17 cellular contexts compared by ENCODE assay signal in the genomic region with DNA sequence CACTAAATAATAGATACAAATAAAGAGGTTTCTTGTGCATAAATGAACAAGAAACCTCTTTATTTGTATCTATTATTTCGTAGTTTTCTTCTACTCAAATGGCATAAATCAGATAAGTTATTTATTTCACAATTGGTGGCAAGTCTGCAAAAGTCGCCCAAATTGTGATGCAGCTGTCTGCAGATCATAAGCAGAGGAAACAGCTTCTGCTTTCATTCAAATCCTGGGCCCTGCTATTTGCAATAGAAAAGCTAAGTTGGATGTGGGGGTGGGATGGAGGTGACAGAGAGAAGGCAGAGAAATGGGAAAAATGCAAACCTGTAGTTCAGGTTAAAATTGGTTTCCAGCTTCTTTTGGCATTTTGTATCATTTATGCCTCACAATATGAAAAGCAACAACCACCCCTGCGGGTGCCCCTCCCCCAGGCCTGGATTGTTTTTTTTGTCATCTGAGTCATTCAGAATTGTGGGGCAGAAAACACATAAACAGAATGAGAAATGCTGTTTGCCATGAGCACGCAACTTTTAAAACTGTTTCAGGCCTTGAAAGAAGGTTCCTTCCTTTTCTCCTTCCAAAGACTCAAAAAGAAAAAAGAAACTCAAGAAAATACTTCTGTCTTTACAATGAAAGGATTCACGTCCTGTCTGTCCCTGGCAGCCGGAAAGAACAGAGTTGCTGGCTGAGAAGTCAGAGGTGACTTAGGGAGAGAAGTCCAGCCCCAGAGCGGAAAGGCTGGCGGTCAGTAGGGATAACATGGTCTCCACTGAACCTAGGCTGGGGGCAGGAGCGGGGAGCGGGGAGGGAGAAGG.
DNase-seq lines count a peak whose midpoint lies in the region; ATAC-seq and TF ChIP-seq lines count a peak whose summit lies in the region.
"Had no signal": no experiment of that assay in that cellular context is flagged by ENCODE, and none has a peak within 500 bp of the region (broad histone marks: within the 10 kb centered on the region; RNA-seq: fewer than 3 reads in every experiment).

No MANE protein-coding gene starts in this region.

- no peaks in the 10 kb centered on the region for H3K9me2 ChIP-seq in hepatocyte (replicated peaks; ENCODE audit: insufficient read depth)

- H3K36me3 ChIP-seq in SJSA1 (no peaks in the 10 kb centered on the region), hepatocyte (replicated peaks; ENCODE audit: insufficient read depth, low read depth) (no peaks in the 10 kb centered on the region), neuronal stem cell (replicated peaks in 1 of 2; ENCODE audit: control insufficient read depth in 2 of 2, insufficient read depth in 2 of 2, low read length in 2 of 2) (no peaks in the 10 kb centered on the region), aorta (ENCODE audit: control insufficient read depth in 1 of 2, insufficient read depth in 2 of 2, low read length in 1 of 2) (no peaks in the 10 kb centered on the region)

- WGBS in hepatocyte (ENCODE audit: low lambda C conversion rate, missing lambda C conversion rate): 64% methylated on average over 10 of the region's 10 CpGs
- no CpG with 5 or more reads among the region's 10 CpGs for WGBS in neuronal stem cell (ENCODE audit: extremely low coverage in 2 of 2, insufficient read length in 2 of 2, insufficient replicate concordance in 1 of 2), 2 donors
- WGBS in aorta, 2 donors: 78% methylated on average over 10 of the region's 10 CpGs

- no peak overlapping the region for H2BK15ac ChIP-seq in neuronal stem cell (ENCODE audit: low read length)

- H3K4ac ChIP-seq in neuronal stem cell (ENCODE audit: low read length): no peak overlapping the region

- H3K9ac ChIP-seq in neuronal stem cell (ENCODE audit: low read depth, low read length, poor library complexity): no peak overlapping the region

- H3K4me2 ChIP-seq in hepatocyte (peak overlapping the region; percentile 14), neuronal stem cell (ENCODE audit: insufficient read depth, low read length, poor library complexity, severe bottlenecking) (no peak overlapping the region)
- H3K4me2 ChIP-seq: PC-9 had no signal

- H3K27me3 ChIP-seq in SJSA1 (replicated peaks) (no peaks in the 10 kb centered on the region), hepatocyte (no peaks in the 10 kb centered on the region), neuronal stem cell (ENCODE audit: control insufficient read depth in 3 of 3, insufficient read depth in 3 of 3, low read depth in 1 of 3, low read length in 3 of 3) (no peaks in the 10 kb centered on the region), aorta (ENCODE audit: control insufficient read depth in 1 of 2, insufficient read depth in 2 of 2, low read length in 1 of 2) (no peaks in the 10 kb centered on the region)

- H3K4me1 ChIP-seq in SJSA1 (replicated peaks): peaks cover 48% of the 10 kb centered on the region
- H3K4me1 ChIP-seq in hepatocyte (ENCODE audit: insufficient read depth): peaks cover 44% of the 10 kb centered on the region
- peaks cover 8 to 19% of the 10 kb centered on the region in 2 donors for H3K4me1 ChIP-seq in neuronal stem cell (ENCODE audit: control insufficient read depth in 2 of 2, insufficient read depth in 1 of 2, low read depth in 1 of 2, low read length in 2 of 2)
- peaks cover 0 to 3% of the 10 kb centered on the region in 2 donors for H3K4me1 ChIP-seq in aorta (ENCODE audit: control insufficient read depth in 1 of 2, insufficient read depth in 2 of 2, low read length in 2 of 2)

- H3K14ac ChIP-seq in neuronal stem cell (ENCODE audit: low read length): no peak overlapping the region

- no peak overlapping the region for H2AK5ac ChIP-seq in neuronal stem cell (ENCODE audit: low read depth, low read length)

- no peak overlapping the region for H2BK5ac ChIP-seq in neuronal stem cell (ENCODE audit: low read length)

- H4K8ac ChIP-seq in neuronal stem cell (ENCODE audit: low read depth, low read length): no peak overlapping the region

- H3K23ac ChIP-seq in neuronal stem cell (ENCODE audit: low read depth, low read length, poor library complexity): no peak overlapping the region

- 0 out of 2 replicates have a peak overlapping the region, but pooled peaks have one; percentile 4 for H3K4me3 ChIP-seq in SJSA1
- H3K4me3 ChIP-seq in hepatocyte: no peak overlapping the region
- peak overlapping the region in 1 of 2 donors; percentile 24 for H3K4me3 ChIP-seq in neuronal stem cell (ENCODE audit: low read length in 2 of 2)
- no peak overlapping the region for H3K4me3 ChIP-seq in aorta (ENCODE audit: low read length in 2 of 2)
- H3K4me3 ChIP-seq: PC-9 had no signal

- H3K79me1 ChIP-seq in neuronal stem cell (ENCODE audit: low read depth, low read length): no peaks in the 10 kb centered on the region

- no peaks in the 10 kb centered on the region for H4K20me1 ChIP-seq in hepatocyte (ENCODE audit: insufficient read depth, poor library complexity, severe bottlenecking)

- intact Hi-C loops in aorta (cut with DNase I): no loop called here

- H2AFZ ChIP-seq in hepatocyte (peak overlapping the region; percentile 13), neuronal stem cell (ENCODE audit: low read length) (peak overlapping the region; percentile 83)
- H2AFZ ChIP-seq: PC-9 had no signal

- H3K27ac ChIP-seq in SJSA1 (peak overlapping the region; percentile 98), hepatocyte (peak overlapping the region; percentile 75), neuronal stem cell (replicated peaks; ENCODE audit: low read length) (no peak overlapping the region), aorta (ENCODE audit: low read depth in 1 of 2, low read length in 2 of 2) (no peak overlapping the region)
- H3K27ac ChIP-seq: PC-9 had no signal

- H3K18ac ChIP-seq in neuronal stem cell (ENCODE audit: low read length): no peak overlapping the region

- DNase-seq in GM04504 (ENCODE audit: low read depth) (peak; percentile 3), SJSA1 (ENCODE audit: low read depth in 1 of 2, low spot score in 2 of 2) (peak; percentile 59 to 91), hepatocyte (ENCODE audit: low spot score) (no peak), neuronal stem cell (ENCODE audit: low spot score) (no peak), aorta (no peak), NCI-H2196 (lab: John Stamatoyannopoulos, UW; ENCODE audit: unreplicated experiment) (no peak)
- no peak for DNase-seq in activated naive CD4-positive, alpha-beta T cell treated with anti-CD3 and anti-CD28 coated beads, Interleukin-2, amount 50 U/mL, for 16 hours
- DNase-seq: activated CD4-positive, CD25-positive, alpha-beta regulatory T cell; activated naive CD8-positive, alpha-beta T cell treated with anti-CD3 and anti-CD28 coated beads for 36 hours; DMS79 treated with DMSO at 0.1 percent for 48 hours; NCI-H1417 treated with DMSO at 0.1 percent for 48 hours; PC-9; right cardiac atrium; stimulated activated CD4-positive, alpha-beta T cell treated with anti-CD3 and anti-CD28 coated beads, Interleukin-4, amount 100 ng/mL, for 4 hours had no signal

- H2BK120ac ChIP-seq in neuronal stem cell (ENCODE audit: low read depth, low read length): no peak overlapping the region

- no peak overlapping the region for H2BK12ac ChIP-seq in neuronal stem cell (ENCODE audit: low read length)

- H4K91ac ChIP-seq in neuronal stem cell (ENCODE audit: low read depth, low read length, poor library complexity): no peak overlapping the region

- H3K9me3 ChIP-seq in SJSA1 (replicated peaks) (no peaks in the 10 kb centered on the region), hepatocyte (ENCODE audit: low read depth) (no peaks in the 10 kb centered on the region), neuronal stem cell (replicated peaks in 1 of 2; ENCODE audit: control insufficient read depth in 2 of 2, insufficient read depth in 1 of 2, low read depth in 1 of 2, low read length in 2 of 2) (peaks cover 0 to 2% of the 10 kb centered on the region in 2 donors), aorta (ENCODE audit: control insufficient read depth, low read length) (no peaks in the 10 kb centered on the region)

- ATAC-seq in aorta (ENCODE audit: low FRiP score) (no peak), HG03520 (IDR thresholded peaks at IDR 0.05; ENCODE audit: unreplicated experiment) (no peak)
- ATAC-seq: esophagus mucosa; right cardiac atrium; stimulated activated memory B cell treated with anti-CD40 and anti-IgM and Interleukin-4, amounts not matched to agents 10 μg/mL and 1 μg/mL and 100 μg/mL, for 72 hours had no signal

- no peak for TF ChIP-seq CTCF in hepatocyte (IDR thresholded peaks at IDR 0.05; ENCODE audit: poor library complexity)

- H3K79me2 ChIP-seq in hepatocyte: no peaks in the 10 kb centered on the region

Comparison
In these comparisons a context has a peak if more than half of its experiments do, and no peak if none do; other contexts are left out.
1. DNase-seq: peak in GM04504 (single experiment) and SJSA1 (2 of 2); none in hepatocyte (single experiment), neuronal stem cell (single experiment), aorta (0 of 2), NCI-H2196 (single experiment) and activated naive CD4-positive, alpha-beta T cell treated with anti-CD3 and anti-CD28 coated beads, Interleukin-2, amount 50 U/mL, for 16 hours (single experiment).
2. H3K27ac ChIP-seq: peak in SJSA1 (single experiment) and hepatocyte (single experiment); none in neuronal stem cell (single experiment) and aorta (0 of 2).